8 cellular contexts compared by ENCODE assay signal in genomic region chr10:62046522-62047239, GRCh38.
A peak's percentile ranks its signal among the peaks of the same experiment; 100 is the strongest.
DNase-seq lines count a peak whose midpoint lies in the region; ATAC-seq, FAIRE-seq and TF ChIP-seq lines count a peak whose summit lies in the region.

No MANE protein-coding gene starts in this region.

- no peak for FAIRE-seq in GM12878 (lab: Jason Lieb, UNC)
- no peak for FAIRE-seq in HTR-8/SVneo (lab: Jason Lieb, UNC)

- TF ChIP-seq EP300 in GM12878 (IDR thresholded peaks at IDR 0.05; ENCODE audit: borderline replicate concordance in 1 of 2, control insufficient read depth in 1 of 2, low read depth in 2 of 2, low read length in 2 of 2), result peak; percentile 73 to 76; a peak in 3 of 4 replicates

- H4K20me1 ChIP-seq in GM12878 (ENCODE audit: control insufficient read depth, insufficient read depth), result no peaks in the 10 kb centered on the region

- H3K4me3 Mint-ChIP-seq in activated CD4-positive, alpha-beta T cell treated with anti-CD3 and anti-CD28 coated beads, Interleukin-2, amount 10 ng/mL, durations not matched to agents 24 days and 14 days, result peak overlapping the region; percentile 97
- no peak overlapping the region for H3K4me3 Mint-ChIP-seq in endodermal cell

- 0 out of 2 replicates have a peak overlapping the region, but pooled peaks have one; percentile 6 for H3K4me3 ChIP-seq in HFF-Myc (replicated peaks; ENCODE audit: low read depth, low read length)
- H3K4me3 ChIP-seq in NB4 (ENCODE audit: low read depth, low read length), result no peak overlapping the region
- peak overlapping the region; percentile 68; the same call in 1 of the 2 replicates for H3K4me3 ChIP-seq in GM12878
- H3K4me3 ChIP-seq in mesodermal cell (ENCODE audit: extremely low read depth, insufficient read depth, low read length, poor library complexity, severe bottlenecking), result no peak overlapping the region
- no peak overlapping the region for H3K4me3 ChIP-seq in endodermal cell (ENCODE audit: low read length)

- H3K4me1 ChIP-seq in GM12878 (ENCODE audit: control insufficient read depth, insufficient read depth, low read length) (peaks cover 68% of the 10 kb centered on the region), mesodermal cell (ENCODE audit: control insufficient read depth, insufficient read depth, low read length, poor library complexity, severe bottlenecking) (peaks cover 47% of the 10 kb centered on the region), endodermal cell (ENCODE audit: control insufficient read depth, insufficient read depth, low read length) (peaks cover 24% of the 10 kb centered on the region)

- no peaks in the 10 kb centered on the region; the same call in 1 of the 3 replicates for H3K9me3 ChIP-seq in GM12878 (replicated peaks; ENCODE audit: control insufficient read depth, insufficient read depth, low read length)
- no peaks in the 10 kb centered on the region for H3K9me3 ChIP-seq in mesodermal cell (ENCODE audit: control insufficient read depth, low read length)
- H3K9me3 ChIP-seq in endodermal cell (ENCODE audit: control insufficient read depth, low read length), result no peaks in the 10 kb centered on the region

- intact Hi-C loops in activated CD4-positive, alpha-beta T cell treated with anti-CD3 and anti-CD28 coated beads, Interleukin-2, amount 10 ng/mL, durations not matched to agents 24 days and 14 days (cut with micrococcal nuclease), result loop anchor here (1.0 to 10.0 kb wide), 5 partner anchors 26 to 764 kb away; no protein-coding TSS in a partner anchor
- intact Hi-C loops in GM12878 (cut with micrococcal nuclease; ENCODE audit: unreplicated experiment), result loop anchor here (5.0 kb wide), 3 partner anchors 59 to 141 kb away; no protein-coding TSS in a partner anchor

- H3K36me3 Mint-ChIP-seq in activated CD4-positive, alpha-beta T cell treated with anti-CD3 and anti-CD28 coated beads, Interleukin-2, amount 10 ng/mL, durations not matched to agents 24 days and 14 days (ENCODE audit: low read depth), result peaks cover 41% of the 10 kb centered on the region
- H3K36me3 Mint-ChIP-seq in endodermal cell (ENCODE audit: low read depth), result no peaks in the 10 kb centered on the region

- H2AFZ ChIP-seq in GM12878 (ENCODE audit: control insufficient read depth, low read depth, low read length), result no peak overlapping the region

- H3K79me2 ChIP-seq in GM12878 (ENCODE audit: control insufficient read depth, insufficient read depth, low read length), result peaks cover 78% of the 10 kb centered on the region

- peaks cover 3% of the 10 kb centered on the region for H3K9me3 Mint-ChIP-seq in activated CD4-positive, alpha-beta T cell treated with anti-CD3 and anti-CD28 coated beads, Interleukin-2, amount 10 ng/mL, durations not matched to agents 24 days and 14 days
- no peaks in the 10 kb centered on the region for H3K9me3 Mint-ChIP-seq in endodermal cell

- peak; percentile 70 for ATAC-seq in GM12878

- POLR2A ChIA-PET in GM12878 (lab: Charles Lee), result no interaction called here

- DNase-seq in activated CD4-positive, alpha-beta T cell treated with anti-CD3 and anti-CD28 coated beads, Interleukin-2, amount 10 ng/mL, durations not matched to agents 24 days and 14 days, result peak; percentile 75
- no peak for DNase-seq in activated CD4-positive, alpha-beta T cell treated with anti-CD3 and anti-CD28 coated beads for 4 hours
- peak; percentile 57 for DNase-seq in HFF-Myc (ENCODE audit: extremely low read depth, low read depth)
- DNase-seq in NB4 (ENCODE audit: low read depth), result peak; percentile 83
- peak; percentile 55 for DNase-seq in GM12878 (ENCODE audit: low read depth, low spot score)
- DNase-seq in HTR-8/SVneo (ENCODE audit: insufficient read length, low spot score), result no peak
- no peak for DNase-seq in endodermal cell

- TF ChIP-seq CTCF in HFF-Myc (IDR thresholded peaks at IDR 0.05; ENCODE audit: low read depth, low read length, missing control alignments) (no peak), NB4 (IDR thresholded peaks at IDR 0.05; ENCODE audit: low read depth, low read length) (no peak), GM12878 (IDR thresholded peaks at IDR 0.05 in 2 of 3, conservative IDR thresholded peaks at IDR 0.05 in 1 of 3; ENCODE audit: control insufficient read depth in 2 of 3, extremely low read depth in 1 of 3, insufficient read depth in 1 of 3, low read depth in 3 of 3, low read length in 3 of 3) (no peak), endodermal cell (conservative IDR thresholded peaks at IDR 0.05) (no peak)

- SMC1A ChIA-PET in GM12878 (lab: Charles Lee; ENCODE audit: uncharacterized antibody, unreplicated experiment), result interaction anchor here (0.7 to 2.1 kb wide), 10 partner anchors 8 to 285 kb away, joined by 3 to 9 read pairs (median 4); no protein-coding TSS in a partner anchor

- CTCF ChIA-PET in GM12878 (lab: Yijun Ruan, JAX), result interaction anchor here (1.2 to 3.2 kb wide), 3 partner anchors 8 to 198 kb away, joined by 3 to 22 read pairs (median 6); no protein-coding TSS in a partner anchor

- TF ChIP-seq POLR2A in NB4 (IDR thresholded peaks at IDR 0.05; ENCODE audit: extremely low read depth, insufficient read length) (no peak), GM12878 (IDR thresholded peaks at IDR 0.05; ENCODE audit: low read depth, low read length) (peak; percentile 33; the same call in 1 of the 2 replicates)

- RAD21 ChIA-PET in GM12878 (lab: Charles Lee; ENCODE audit: unreplicated experiment), result interaction anchor here (0.6 to 2.0 kb wide), 8 partner anchors 8 to 897 kb away, joined by 3 to 7 read pairs (median 4); no protein-coding TSS in a partner anchor

- H3K27me3 ChIP-seq in GM12878 (replicated peaks in 1 of 2; ENCODE audit: control insufficient read depth in 2 of 2, insufficient read depth in 2 of 2, low read length in 1 of 2) (no peaks in the 10 kb centered on the region), endodermal cell (ENCODE audit: control insufficient read depth, insufficient read depth, low read length, poor library complexity, severe bottlenecking) (no peaks in the 10 kb centered on the region)

- BruUV-seq in GM12878 (replicated peaks; lab: Mats Ljungman, UMichigan), result TSS peak; percentile 54

- peaks cover 78% of the 10 kb centered on the region for H3K4me1 Mint-ChIP-seq in activated CD4-positive, alpha-beta T cell treated with anti-CD3 and anti-CD28 coated beads, Interleukin-2, amount 10 ng/mL, durations not matched to agents 24 days and 14 days
- peaks cover 68% of the 10 kb centered on the region for H3K4me1 Mint-ChIP-seq in endodermal cell

- peak overlapping the region; percentile 99 for H3K4me2 ChIP-seq in GM12878 (ENCODE audit: control insufficient read depth, insufficient read depth)

- H3K27ac ChIP-seq in GM12878 (ENCODE audit: control insufficient read depth, insufficient read depth), result peak overlapping the region; percentile 93
- peak overlapping the region; percentile 68 for H3K27ac ChIP-seq in mesodermal cell (ENCODE audit: low read depth, low read length, severe bottlenecking)
- no peak overlapping the region for H3K27ac ChIP-seq in endodermal cell (ENCODE audit: low read depth, low read length)

- 0% methylated on average over 4 of the region's 4 CpGs for WGBS in GM12878 (ENCODE audit: insufficient coverage, insufficient replicate concordance, low lambda C conversion rate, missing lambda C conversion rate)
- WGBS in mesodermal cell (ENCODE audit: insufficient coverage in 2 of 2), 2 experiments, result 54 to 60% methylated on average over 3 of the region's 4 CpGs
- WGBS in endodermal cell (ENCODE audit: insufficient coverage in 1 of 2, insufficient read length in 1 of 2), 2 experiments, result 73% methylated on average over 4 of the region's 4 CpGs; no CpG with 5 or more reads in 1 of the 2 experiments

- no peak for TF ChIP-seq RAD21 in GM12878 (IDR thresholded peaks at IDR 0.05; ENCODE audit: insufficient read depth, low read depth, low read length)

- peak overlapping the region; percentile 56 for H3K9ac ChIP-seq in GM12878 (ENCODE audit: control insufficient read depth, insufficient read depth, low read length)
- no peak overlapping the region for H3K9ac ChIP-seq in endodermal cell (ENCODE audit: extremely low read depth, low read length, poor library complexity, severe bottlenecking)

- H3K36me3 ChIP-seq in GM12878 (ENCODE audit: control insufficient read depth in 2 of 2, insufficient read depth in 2 of 2, low read length in 1 of 2) (no peaks in the 10 kb centered on the region), mesodermal cell (ENCODE audit: control insufficient read depth, insufficient read depth, low read length) (peaks cover 2% of the 10 kb centered on the region), endodermal cell (ENCODE audit: control insufficient read depth, insufficient read depth, low read length) (no peaks in the 10 kb centered on the region)

- H3K27me3 Mint-ChIP-seq in activated CD4-positive, alpha-beta T cell treated with anti-CD3 and anti-CD28 coated beads, Interleukin-2, amount 10 ng/mL, durations not matched to agents 24 days and 14 days, result no peaks in the 10 kb centered on the region
- H3K27me3 Mint-ChIP-seq in endodermal cell (ENCODE audit: insufficient read depth), result no peaks in the 10 kb centered on the region

- in situ Hi-C loops in GM12878 (cut with MboI), result loop anchor here (5.0 kb wide), 2 partner anchors 144 to 196 kb away; partner anchors contain the start of gene ARID5B

- peak overlapping the region; percentile 99 for H3K27ac Mint-ChIP-seq in activated CD4-positive, alpha-beta T cell treated with anti-CD3 and anti-CD28 coated beads, Interleukin-2, amount 10 ng/mL, durations not matched to agents 24 days and 14 days
- H3K27ac Mint-ChIP-seq in endodermal cell, result no peak overlapping the region

TF ChIP-seq in GM12878, 131 proteins besides CTCF, POLR2A, EP300 and RAD21 (continues in another document):
- TF ChIP-seq IRF5 (IDR thresholded peaks at IDR 0.05; ENCODE audit: borderline replicate concordance) (no peak), CREM (IDR thresholded peaks at IDR 0.05; ENCODE audit: low read depth) (no peak)

Comparison
In these comparisons a context has a peak if more than half of its experiments do, and no peak if none do; other contexts are left out.
1. DNase-seq: peak in activated CD4-positive, alpha-beta T cell treated with anti-CD3 and anti-CD28 coated beads, Interleukin-2, amount 10 ng/mL, durations not matched to agents 24 days and 14 days (single experiment), HFF-Myc (single experiment), NB4 (single experiment) and GM12878 (single experiment); none in activated CD4-positive, alpha-beta T cell treated with anti-CD3 and anti-CD28 coated beads for 4 hours (0 of 2), HTR-8/SVneo (single experiment) and endodermal cell (single experiment).
2. H3K4me3 ChIP-seq: peak in HFF-Myc (single experiment) and GM12878 (single experiment); none in NB4 (single experiment), mesodermal cell (single experiment) and endodermal cell (single experiment).